22 cellular contexts compared by ENCODE assay signal in the genomic region with DNA sequence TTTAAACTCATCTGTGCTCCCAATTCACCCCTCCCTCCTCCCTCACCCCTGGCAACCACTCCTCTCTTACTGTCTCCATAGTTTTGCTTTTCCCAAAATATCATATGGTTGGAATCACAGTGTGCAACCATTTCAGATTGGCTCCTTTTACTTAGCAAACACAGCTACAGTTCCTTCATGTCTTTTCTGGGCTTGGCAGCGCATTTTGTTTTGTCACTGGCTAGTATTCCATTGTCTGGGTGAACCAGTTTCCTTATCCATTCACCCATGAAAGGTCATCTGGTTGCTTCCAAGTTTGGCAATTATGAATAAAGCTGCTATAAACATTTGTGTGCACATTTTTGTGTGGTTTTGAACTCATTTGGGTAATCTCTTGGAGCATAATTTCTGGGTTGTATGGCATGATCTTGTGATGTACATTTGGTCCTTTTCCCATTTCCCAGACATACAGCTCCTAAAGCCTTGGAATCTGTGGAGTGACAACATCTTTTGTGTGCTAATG. TPM values are rescaled to one million over a fixed set of nuclear protein-coding genes. Genes with fewer than 3 reads are reported as not detected.
DNase-seq lines count a peak whose midpoint lies in the region; ATAC-seq and TF ChIP-seq lines count a peak whose summit lies in the region.
"Had no signal": no experiment of that assay in that cellular context is flagged by ENCODE, and none has a peak within 500 bp of the region (broad histone marks: within the 10 kb centered on the region; RNA-seq: fewer than 3 reads in every experiment).

No MANE protein-coding gene starts in this region.

- peak overlapping the region; percentile 19 for H2AFZ ChIP-seq in osteoblast (ENCODE audit: low read length)

- no peaks in the 10 kb centered on the region for H3K36me3 ChIP-seq in esophagus muscularis mucosa
- no peaks in the 10 kb centered on the region for H3K36me3 ChIP-seq in osteoblast (ENCODE audit: insufficient read depth, low read length)
- H3K36me3 ChIP-seq: cardiac muscle cell, gastrocnemius medialis, HAP-1, upper lobe of left lung had no signal

- peaks cover 13% of the 10 kb centered on the region for H3K27me3 Mint-ChIP-seq in CD4-positive, alpha-beta T cell
- H3K27me3 Mint-ChIP-seq: activated naive CD4-positive, alpha-beta T cell treated with anti-CD3 and anti-CD28 coated beads, Interleukin-2, amount 50 U/mL, for 24 hours had no signal

- POLR2A ChIA-PET in CD4-positive, alpha-beta T cell (lab: Charles Lee) = no interaction called here

- H3K79me2 ChIP-seq in osteoblast (ENCODE audit: insufficient read depth, low read length) = no peaks in the 10 kb centered on the region

- H3K27ac Mint-ChIP-seq in CD4-positive, alpha-beta T cell = no peak overlapping the region
- H3K27ac Mint-ChIP-seq: activated CD4-positive, alpha-beta memory T cell treated with anti-CD3 and anti-CD28 coated beads for 36 hours; activated naive CD4-positive, alpha-beta T cell treated with anti-CD3 and anti-CD28 coated beads, Interleukin-2, amount 50 U/mL, for 24 hours; activated T-cell treated with anti-CD3 and anti-CD28 coated beads, Interleukin-2, amount 50 U/mL, for 24 hours; CD4-positive, alpha-beta memory T cell had no signal

- 50% methylated on average over 1 of the region's 1 CpG for WGBS in esophagus muscularis mucosa

- H3K4me3 ChIP-seq in esophagus muscularis mucosa (no peak overlapping the region), osteoblast (ENCODE audit: insufficient read depth, low read length) (no peak overlapping the region)
- H3K4me3 ChIP-seq: cardiac muscle cell, gastrocnemius medialis, HAP-1, upper lobe of left lung had no signal

- H3K4me2 ChIP-seq in osteoblast (ENCODE audit: insufficient read depth, low read length) = peak overlapping the region; percentile 6

- TF ChIP-seq POLR2A in esophagus muscularis mucosa (IDR thresholded peaks at IDR 0.05; ENCODE audit: low read depth) = no peak

- H3K27me3 ChIP-seq in esophagus muscularis mucosa (no peaks in the 10 kb centered on the region), osteoblast (ENCODE audit: insufficient read depth, low read length) (no peaks in the 10 kb centered on the region)
- no peaks in the 10 kb centered on the region for H3K27me3 ChIP-seq in CD4-positive, alpha-beta T cell (ENCODE audit: control insufficient read depth, insufficient read depth, low read length)
- H3K27me3 ChIP-seq: cardiac muscle cell, gastrocnemius medialis, upper lobe of left lung had no signal

- no peaks in the 10 kb centered on the region for H3K9me3 Mint-ChIP-seq in CD4-positive, alpha-beta T cell
- H3K9me3 Mint-ChIP-seq: activated CD4-positive, alpha-beta memory T cell treated with anti-CD3 and anti-CD28 coated beads for 36 hours; activated naive CD4-positive, alpha-beta T cell treated with anti-CD3 and anti-CD28 coated beads, Interleukin-2, amount 50 U/mL, for 24 hours; activated T-cell treated with anti-CD3 and anti-CD28 coated beads, Interleukin-2, amount 50 U/mL, for 24 hours had no signal

- H3K4me3 Mint-ChIP-seq in CD4-positive, alpha-beta T cell = no peak overlapping the region
- H3K4me3 Mint-ChIP-seq: activated CD4-positive, alpha-beta memory T cell treated with anti-CD3 and anti-CD28 coated beads for 36 hours; activated naive CD4-positive, alpha-beta T cell treated with anti-CD3 and anti-CD28 coated beads, Interleukin-2, amount 50 U/mL, for 24 hours; activated T-cell treated with anti-CD3 and anti-CD28 coated beads, Interleukin-2, amount 50 U/mL, for 24 hours; CD4-positive, alpha-beta memory T cell had no signal

- peak; percentile 92 for DNase-seq in AG09319 (ENCODE audit: extremely low read depth, low read depth)
- DNase-seq in NCI-H2196 treated with DMSO at 0.1 percent for 48 hours (lab: John Stamatoyannopoulos, UW; ENCODE audit: unreplicated experiment) = peak; percentile 18
- peak; percentile 87 for DNase-seq in esophagus muscularis mucosa (ENCODE audit: extremely low spot score)
- DNase-seq in osteoblast (ENCODE audit: insufficient read length, low spot score, missing footprints) = peak; percentile 87
- DNase-seq in putamen (ENCODE audit: low spot score) = no peak
- DNase-seq in CD4-positive, alpha-beta T cell = no peak
- DNase-seq: activated CD4-positive, alpha-beta memory T cell treated with anti-CD3 and anti-CD28 coated beads for 36 hours; activated T-cell treated with anti-CD3 and anti-CD28 coated beads, Interleukin-2, amount 50 U/mL, for 24 hours; CD4-positive, alpha-beta memory T cell; DMS79; effector CD4-positive, alpha-beta T cell; gastrocnemius medialis; NCI-H1694; SHP77 treated with DMSO at 0.1 percent for 48 hours; T-helper 1 cell; upper lobe of left lung had no signal

- H3K4me1 ChIP-seq in esophagus muscularis mucosa = peaks cover 8 to 38% (median 31%) of the 10 kb centered on the region in 4 donors
- peaks cover 16% of the 10 kb centered on the region for H3K4me1 ChIP-seq in osteoblast (ENCODE audit: insufficient read depth, low read length)
- H3K4me1 ChIP-seq: HAP-1 had no signal

- peaks cover 3% of the 10 kb centered on the region for H3K4me1 Mint-ChIP-seq in CD4-positive, alpha-beta T cell (ENCODE audit: low read depth)

- H3K36me3 Mint-ChIP-seq in CD4-positive, alpha-beta T cell (ENCODE audit: low read depth) = no peaks in the 10 kb centered on the region
- H3K36me3 Mint-ChIP-seq: activated CD4-positive, alpha-beta memory T cell treated with anti-CD3 and anti-CD28 coated beads for 36 hours; activated naive CD4-positive, alpha-beta T cell treated with anti-CD3 and anti-CD28 coated beads, Interleukin-2, amount 50 U/mL, for 24 hours; CD4-positive, alpha-beta memory T cell had no signal

- no peak for TF ChIP-seq CTCF in AG09319 (IDR thresholded peaks at IDR 0.05; ENCODE audit: low read depth, low read length)
- no peak for TF ChIP-seq CTCF in esophagus muscularis mucosa (IDR thresholded peaks at IDR 0.05)
- TF ChIP-seq CTCF in osteoblast (IDR thresholded peaks at IDR 0.05; ENCODE audit: extremely low read depth, low read depth, low read length) = no peak
- no peak for TF ChIP-seq CTCF in CD4-positive, alpha-beta T cell (IDR thresholded peaks at IDR 0.05)

- H3K9me3 ChIP-seq in esophagus muscularis mucosa = no peaks in the 10 kb centered on the region
- no peaks in the 10 kb centered on the region for H3K9me3 ChIP-seq in osteoblast (ENCODE audit: low read depth, low read length)
- no peaks in the 10 kb centered on the region for H3K9me3 ChIP-seq in CD4-positive, alpha-beta T cell (ENCODE audit: control insufficient read depth, low read length)
- H3K9me3 ChIP-seq: gastrocnemius medialis, HAP-1, upper lobe of left lung had no signal

- TF ChIP-seq EP300 in esophagus muscularis mucosa (IDR thresholded peaks at IDR 0.05) = no peak

- intact Hi-C loops in esophagus muscularis mucosa (cut with DNase I) = no loop called here
- intact Hi-C loops in CD4-positive, alpha-beta T cell (cut with DNase I, micrococcal nuclease) = no loop called here

- no peaks in the 10 kb centered on the region for H4K20me1 ChIP-seq in osteoblast (ENCODE audit: insufficient read depth, low read length)

- ATAC-seq in HG03342 (IDR thresholded peaks at IDR 0.05; ENCODE audit: unreplicated experiment) = no peak
- ATAC-seq in CD4-positive, alpha-beta T cell (ENCODE audit: poor library complexity) = no peak
- no peak for ATAC-seq in HG03565 (IDR thresholded peaks at IDR 0.05; ENCODE audit: unreplicated experiment)
- ATAC-seq: gastrocnemius medialis had no signal

- CTCF ChIA-PET in CD4-positive, alpha-beta T cell (lab: Charles Lee) = no interaction called here

- peak overlapping the region; percentile 33 to 56 (median 36) for H3K27ac ChIP-seq in esophagus muscularis mucosa (replicated peaks in 1 of 4)
- no peak overlapping the region for H3K27ac ChIP-seq in osteoblast (ENCODE audit: low read depth, low read length)
- H3K27ac ChIP-seq in CD4-positive, alpha-beta T cell (ENCODE audit: low read depth, low read length) = no peak overlapping the region
- H3K27ac ChIP-seq: cardiac muscle cell, gastrocnemius medialis, upper lobe of left lung, VCaP had no signal

RNA-seq across cellular contexts. Expression of gene GAS6, which starts 23.9 kb away (rescaled TPM):
- total RNA-seq in esophagus muscularis mucosa = 100 to 1,000 TPM; 241 to 459 (median 346) TPM
- 417 and 480 TPM in 2 replicates for total RNA-seq in osteoblast
- 1 to 10 TPM in 1 of 2 experiments, under 1 TPM in 1; 0.52 to 1.0 TPM for total RNA-seq in CD4-positive, alpha-beta T cell

Comparison
In these comparisons a context has a peak if more than half of its experiments do, and no peak if none do; other contexts are left out.
1. DNase-seq: peak in AG09319 (single experiment), NCI-H2196 treated with DMSO at 0.1 percent for 48 hours (single experiment), esophagus muscularis mucosa (single experiment) and osteoblast (single experiment); none in putamen (single experiment) and CD4-positive, alpha-beta T cell (0 of 10).
2. H3K27ac ChIP-seq: peak in esophagus muscularis mucosa (4 of 4); none in osteoblast (single experiment) and CD4-positive, alpha-beta T cell (single experiment).
3. RNA of gene GAS6, which starts 23.9 kb away (total RNA-seq): 417 to 480 TPM in osteoblast and 241 to 459 TPM in esophagus muscularis mucosa; 0.52 to 1.0 TPM in CD4-positive, alpha-beta T cell; every median in the first group is over 100 times any median in the second.